ENCODE assay signal across 20 cellular contexts in the genomic region with DNA sequence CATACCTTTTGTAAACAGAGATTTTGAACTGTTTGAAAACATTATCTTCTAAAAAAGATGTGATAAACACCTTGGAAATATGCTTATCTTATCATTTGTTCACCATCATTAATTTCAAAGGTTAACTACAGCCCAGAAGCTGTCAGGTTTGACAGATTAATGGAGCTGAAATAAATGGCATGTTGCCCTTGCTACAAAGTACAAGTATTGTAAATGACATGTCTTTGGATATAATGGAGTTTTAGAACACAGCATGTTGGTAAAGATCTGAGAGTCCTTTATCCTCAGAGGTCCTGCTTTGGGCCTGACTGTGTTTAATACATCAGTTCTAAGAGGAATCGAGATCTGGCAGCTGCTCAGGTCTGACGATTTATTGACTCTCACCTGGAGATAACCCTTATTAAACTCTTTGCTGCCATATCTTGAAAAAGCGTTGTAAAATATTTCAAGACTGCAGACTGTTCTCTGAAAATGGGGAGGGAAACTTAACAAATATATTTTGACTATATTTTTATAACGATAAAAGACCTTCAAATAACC.
"Had no signal": no experiment of that assay in that cellular context is flagged by ENCODE, and none has a peak within 500 bp of the region (broad histone marks: within the 10 kb centered on the region; RNA-seq: fewer than 3 reads in every experiment).

No MANE protein-coding gene starts in this region.

- H3K4me1 Mint-ChIP-seq: activated naive CD8-positive, alpha-beta T cell treated with anti-CD3 and anti-CD28 coated beads for 36 hours had no signal

- H3K27ac ChIP-seq: lower lobe of right lung, right atrium auricular region, tibial nerve, uterus, WERI-Rb-1 had no signal

- H3K4me3 ChIP-seq: lower lobe of right lung, right atrium auricular region, tibial nerve, uterus had no signal

- H3K4me1 ChIP-seq: lower lobe of right lung, right atrium auricular region, tibial nerve, uterus had no signal

- DNase-seq: activated CD4-positive, alpha-beta T cell treated with anti-CD3 and anti-CD28 coated beads for 1 hour; activated CD4-positive, alpha-beta T cell treated with anti-CD3 and anti-CD28 coated beads, Interleukin-2, amount 50 U/mL, for 4 hours; activated gamma-delta T cell treated with Interleukin-2 at 50 U/mL for 16 hours; activated naive CD8-positive, alpha-beta T cell treated with anti-CD3 and anti-CD28 coated beads for 36 hours; amniotic stem cell; caudate nucleus; effector memory CD8-positive, alpha-beta T cell; hippocampal formation; left cardiac atrium; lower lobe of right lung; nucleus accumbens; stimulated activated CD4-positive, alpha-beta T cell treated with anti-CD3 and anti-CD28 coated beads, Interleukin-2, amount 100 ng/mL, for 24 hours; stimulated activated naive CD4-positive, alpha-beta T cell treated with Interleukin-2 at 50 U/mL for 16 hours; substantia nigra; uterus; WERI-Rb-1 had no signal

- H3K27me3 ChIP-seq: right atrium auricular region, tibial nerve, uterus had no signal

- H3K27me3 Mint-ChIP-seq: activated naive CD8-positive, alpha-beta T cell treated with anti-CD3 and anti-CD28 coated beads for 36 hours; effector memory CD8-positive, alpha-beta T cell had no signal

- H3K36me3 ChIP-seq: lower lobe of right lung, right atrium auricular region, tibial nerve, uterus, WERI-Rb-1 had no signal

- H3K36me3 Mint-ChIP-seq: activated naive CD8-positive, alpha-beta T cell treated with anti-CD3 and anti-CD28 coated beads for 36 hours; brain had no signal

- ATAC-seq: effector memory CD8-positive, alpha-beta T cell; lower lobe of right lung had no signal

- H3K9me3 ChIP-seq: uterus had no signal

- H3K4me3 Mint-ChIP-seq: activated naive CD8-positive, alpha-beta T cell treated with anti-CD3 and anti-CD28 coated beads for 36 hours; brain; effector memory CD8-positive, alpha-beta T cell; nephron had no signal

- H3K27ac Mint-ChIP-seq: activated naive CD8-positive, alpha-beta T cell treated with anti-CD3 and anti-CD28 coated beads for 36 hours; brain; effector memory CD8-positive, alpha-beta T cell had no signal
